1 cellular context compared by ENCODE assay signal in the genomic region with DNA sequence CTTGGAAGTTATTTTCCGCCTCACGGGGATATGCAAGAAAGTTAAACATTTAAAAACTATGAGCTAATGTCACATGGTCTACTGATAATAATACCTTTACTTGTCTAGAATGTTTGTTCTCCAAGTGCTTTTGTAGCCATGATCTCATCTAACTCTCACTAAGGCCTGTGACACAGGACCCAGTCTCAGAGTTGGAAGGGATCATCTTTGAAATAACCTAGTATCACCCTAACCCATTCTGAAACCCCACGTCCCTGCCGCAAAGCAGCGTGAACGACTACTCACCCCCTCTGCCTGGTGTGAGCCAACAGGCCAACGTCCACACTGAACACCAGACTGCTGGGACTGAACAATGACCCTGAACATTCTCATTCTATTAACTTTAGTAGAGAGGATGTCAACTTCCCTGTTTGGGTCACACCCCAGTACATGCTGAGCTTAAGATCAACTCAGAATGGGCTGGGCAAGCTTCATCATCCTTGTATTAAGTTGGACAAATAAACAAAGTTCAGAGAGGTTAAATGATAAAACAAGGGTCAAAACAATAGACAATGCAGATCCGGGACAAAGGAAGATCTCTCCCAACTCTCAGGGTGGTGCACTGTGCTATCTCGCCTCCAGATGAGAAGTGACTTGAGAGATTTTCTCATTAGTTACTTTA.
TF ChIP-seq lines count a peak whose summit lies in the region.

No MANE protein-coding gene starts in this region.

TF ChIP-seq in HepG2, 621 proteins besides CTCF, POLR2A, EP300 and RAD21 (continued from another document):
- TF ChIP-seq, protein P1, sequence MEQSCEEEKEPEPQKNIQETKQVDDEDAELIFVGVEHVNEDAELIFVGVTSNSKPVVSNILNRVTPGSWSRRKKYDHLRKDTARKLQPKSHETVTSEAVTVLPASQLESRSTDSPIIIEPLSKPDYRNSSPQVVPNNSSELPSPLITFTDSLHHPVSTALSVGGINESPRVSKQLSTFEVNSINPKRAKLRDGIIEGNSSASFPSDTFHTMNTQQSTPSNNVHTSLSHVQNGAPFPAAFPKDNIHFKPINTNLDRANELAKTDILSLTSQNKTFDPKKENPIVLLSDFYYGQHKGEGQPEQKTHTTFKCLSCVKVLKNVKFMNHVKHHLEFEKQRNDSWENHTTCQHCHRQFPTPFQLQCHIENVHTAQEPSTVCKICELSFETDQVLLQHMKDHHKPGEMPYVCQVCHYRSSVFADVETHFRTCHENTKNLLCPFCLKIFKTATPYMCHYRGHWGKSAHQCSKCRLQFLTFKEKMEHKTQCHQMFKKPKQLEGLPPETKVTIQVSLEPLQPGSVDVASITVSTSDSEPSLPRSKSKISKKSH (CRISPR knock-in tag; IDR thresholded peaks at IDR 0.05; ENCODE audit: borderline replicate concordance) = no peak
- TF ChIP-seq, protein P2, sequence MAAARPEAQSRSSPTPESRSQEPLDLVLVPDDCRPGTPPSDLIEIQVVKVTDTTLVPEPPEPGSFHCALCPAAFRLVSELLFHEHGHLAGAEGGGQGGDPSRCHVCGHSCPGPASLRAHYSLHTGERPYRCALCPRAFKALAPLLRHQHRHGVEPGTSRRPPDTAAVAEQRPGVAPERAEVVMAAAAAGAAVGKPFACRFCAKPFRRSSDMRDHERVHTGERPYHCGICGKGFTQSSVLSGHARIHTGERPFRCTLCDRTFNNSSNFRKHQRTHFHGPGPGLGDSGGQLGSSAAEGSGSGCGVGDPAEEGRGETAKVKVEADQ (CRISPR knock-in tag; IDR thresholded peaks at IDR 0.05; ENCODE audit: borderline replicate concordance) = no peak
- TF ChIP-seq, protein P3, sequence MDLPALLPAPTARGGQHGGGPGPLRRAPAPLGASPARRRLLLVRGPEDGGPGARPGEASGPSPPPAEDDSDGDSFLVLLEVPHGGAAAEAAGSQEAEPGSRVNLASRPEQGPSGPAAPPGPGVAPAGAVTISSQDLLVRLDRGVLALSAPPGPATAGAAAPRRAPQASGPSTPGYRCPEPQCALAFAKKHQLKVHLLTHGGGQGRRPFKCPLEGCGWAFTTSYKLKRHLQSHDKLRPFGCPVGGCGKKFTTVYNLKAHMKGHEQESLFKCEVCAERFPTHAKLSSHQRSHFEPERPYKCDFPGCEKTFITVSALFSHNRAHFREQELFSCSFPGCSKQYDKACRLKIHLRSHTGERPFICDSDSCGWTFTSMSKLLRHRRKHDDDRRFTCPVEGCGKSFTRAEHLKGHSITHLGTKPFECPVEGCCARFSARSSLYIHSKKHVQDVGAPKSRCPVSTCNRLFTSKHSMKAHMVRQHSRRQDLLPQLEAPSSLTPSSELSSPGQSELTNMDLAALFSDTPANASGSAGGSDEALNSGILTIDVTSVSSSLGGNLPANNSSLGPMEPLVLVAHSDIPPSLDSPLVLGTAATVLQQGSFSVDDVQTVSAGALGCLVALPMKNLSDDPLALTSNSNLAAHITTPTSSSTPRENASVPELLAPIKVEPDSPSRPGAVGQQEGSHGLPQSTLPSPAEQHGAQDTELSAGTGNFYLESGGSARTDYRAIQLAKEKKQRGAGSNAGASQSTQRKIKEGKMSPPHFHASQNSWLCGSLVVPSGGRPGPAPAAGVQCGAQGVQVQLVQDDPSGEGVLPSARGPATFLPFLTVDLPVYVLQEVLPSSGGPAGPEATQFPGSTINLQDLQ (CRISPR knock-in tag; IDR thresholded peaks at IDR 0.05) = no peak
- TF ChIP-seq ZSCAN25 (CRISPR knock-in tag; IDR thresholded peaks at IDR 0.05) = no peak
- TF ChIP-seq FOSL1 (CRISPR knock-in tag; IDR thresholded peaks at IDR 0.05; ENCODE audit: borderline replicate concordance) = no peak
- TF ChIP-seq, protein P4, sequence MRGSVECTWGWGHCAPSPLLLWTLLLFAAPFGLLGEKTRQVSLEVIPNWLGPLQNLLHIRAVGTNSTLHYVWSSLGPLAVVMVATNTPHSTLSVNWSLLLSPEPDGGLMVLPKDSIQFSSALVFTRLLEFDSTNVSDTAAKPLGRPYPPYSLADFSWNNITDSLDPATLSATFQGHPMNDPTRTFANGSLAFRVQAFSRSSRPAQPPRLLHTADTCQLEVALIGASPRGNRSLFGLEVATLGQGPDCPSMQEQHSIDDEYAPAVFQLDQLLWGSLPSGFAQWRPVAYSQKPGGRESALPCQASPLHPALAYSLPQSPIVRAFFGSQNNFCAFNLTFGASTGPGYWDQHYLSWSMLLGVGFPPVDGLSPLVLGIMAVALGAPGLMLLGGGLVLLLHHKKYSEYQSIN (CRISPR knock-in tag; IDR thresholded peaks at IDR 0.05; ENCODE audit: borderline replicate concordance) = no peak
- TF ChIP-seq ZMAT3 (CRISPR knock-in tag; conservative IDR thresholded peaks at IDR 0.05) = 0 out of 2 replicates have a peak, but pooled peaks have one; percentile 10
- TF ChIP-seq ZNF782 (CRISPR knock-in tag; IDR thresholded peaks at IDR 0.05; ENCODE audit: borderline replicate concordance) = no peak
- TF ChIP-seq SOX13 (IDR thresholded peaks at IDR 0.05) = peak; percentile 95
- peak in 1 of 2 experiments; percentile 98; a peak in 2 of 4 replicates for TF ChIP-seq SOX13 (CRISPR knock-in tag; conservative IDR thresholded peaks at IDR 0.05 in 1 of 2, IDR thresholded peaks at IDR 0.05 in 1 of 2)
- TF ChIP-seq, protein P5, sequence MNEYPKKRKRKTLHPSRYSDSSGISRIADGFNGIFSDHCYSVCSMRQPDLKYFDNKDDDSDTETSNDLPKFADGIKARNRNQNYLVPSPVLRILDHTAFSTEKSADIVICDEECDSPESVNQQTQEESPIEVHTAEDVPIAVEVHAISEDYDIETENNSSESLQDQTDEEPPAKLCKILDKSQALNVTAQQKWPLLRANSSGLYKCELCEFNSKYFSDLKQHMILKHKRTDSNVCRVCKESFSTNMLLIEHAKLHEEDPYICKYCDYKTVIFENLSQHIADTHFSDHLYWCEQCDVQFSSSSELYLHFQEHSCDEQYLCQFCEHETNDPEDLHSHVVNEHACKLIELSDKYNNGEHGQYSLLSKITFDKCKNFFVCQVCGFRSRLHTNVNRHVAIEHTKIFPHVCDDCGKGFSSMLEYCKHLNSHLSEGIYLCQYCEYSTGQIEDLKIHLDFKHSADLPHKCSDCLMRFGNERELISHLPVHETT (CRISPR knock-in tag; conservative IDR thresholded peaks at IDR 0.05) = no peak
TF ChIP-seq in HepG2: peak in this region for 235.
